1 cellular context compared by ENCODE assay signal in the genomic region with DNA sequence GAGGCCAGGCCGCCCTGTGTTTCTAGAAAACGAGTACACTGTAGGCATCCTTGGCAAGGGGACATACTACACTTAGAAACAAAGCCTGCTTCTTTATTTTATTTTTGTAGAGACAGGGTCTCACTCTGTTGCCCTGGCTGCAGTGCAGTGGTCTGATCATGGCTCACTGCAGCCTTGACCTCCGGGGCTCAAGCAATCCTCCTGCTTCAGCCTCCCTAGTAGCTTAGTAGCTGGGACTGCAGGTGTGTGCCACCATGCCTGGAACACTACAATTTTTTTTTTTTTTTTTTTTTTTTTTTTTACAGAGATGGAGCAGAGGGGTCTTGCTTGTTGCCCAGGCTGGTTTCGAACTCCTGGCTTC.
TF ChIP-seq lines count a peak whose summit lies in the region.

No MANE protein-coding gene starts in this region.

TF ChIP-seq in IMR-90, 13 proteins besides CTCF, POLR2A, EP300 and RAD21 (continued from another document):
- TF ChIP-seq, protein P1, sequence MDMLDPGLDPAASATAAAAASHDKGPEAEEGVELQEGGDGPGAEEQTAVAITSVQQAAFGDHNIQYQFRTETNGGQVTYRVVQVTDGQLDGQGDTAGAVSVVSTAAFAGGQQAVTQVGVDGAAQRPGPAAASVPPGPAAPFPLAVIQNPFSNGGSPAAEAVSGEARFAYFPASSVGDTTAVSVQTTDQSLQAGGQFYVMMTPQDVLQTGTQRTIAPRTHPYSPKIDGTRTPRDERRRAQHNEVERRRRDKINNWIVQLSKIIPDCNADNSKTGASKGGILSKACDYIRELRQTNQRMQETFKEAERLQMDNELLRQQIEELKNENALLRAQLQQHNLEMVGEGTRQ (IDR thresholded peaks at IDR 0.05; ENCODE audit: low read depth, low read length): no peak
- TF ChIP-seq NFE2L2 (IDR thresholded peaks at IDR 0.05; ENCODE audit: low read depth, low read length): no peak
- TF ChIP-seq RCOR1 (IDR thresholded peaks at IDR 0.05; ENCODE audit: insufficient replicate concordance, low read length): no peak
- no peak for TF ChIP-seq MAZ (IDR thresholded peaks at IDR 0.05; ENCODE audit: borderline replicate concordance, low read depth, low read length)
- TF ChIP-seq MXI1 (IDR thresholded peaks at IDR 0.05; ENCODE audit: borderline replicate concordance, low read depth, low read length): no peak
- no peak for TF ChIP-seq CHD1 (IDR thresholded peaks at IDR 0.05; ENCODE audit: low read depth, low read length)
- TF ChIP-seq MAFK (IDR thresholded peaks at IDR 0.05; ENCODE audit: low read depth, low read length): no peak
- no peak for TF ChIP-seq SMC3 (IDR thresholded peaks at IDR 0.05; ENCODE audit: low read depth, low read length)
